1 cellular context compared by ENCODE assay signal in the genomic region with DNA sequence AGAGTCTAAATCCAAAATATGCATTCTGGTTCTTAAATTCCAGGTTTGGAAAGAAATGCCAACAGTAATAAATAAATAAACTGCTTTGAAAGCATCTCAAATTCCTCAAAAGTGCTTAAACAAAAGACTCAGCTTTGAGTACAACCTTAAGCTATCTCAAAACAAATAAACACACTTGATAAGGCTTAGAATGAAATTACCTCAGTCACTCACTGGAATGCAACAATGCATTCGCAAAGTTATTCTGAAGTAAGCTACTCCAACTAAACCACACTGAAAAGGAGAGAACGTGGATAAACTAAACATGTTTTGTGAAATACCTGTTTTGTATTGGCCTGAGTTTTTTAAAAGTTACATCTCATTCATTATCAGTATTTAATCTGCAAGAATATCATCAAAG.
TF ChIP-seq lines count a peak whose summit lies in the region.

No MANE protein-coding gene starts in this region.

TF ChIP-seq in HEK293, 187 proteins besides CTCF, POLR2A, EP300 and RAD21 (continued from another document and continues in another):
- TF ChIP-seq ZSCAN18 (tag by site-specific recombination; IDR thresholded peaks at IDR 0.05), result no peak
- peak; percentile 79 for TF ChIP-seq SP7 (tag by site-specific recombination; IDR thresholded peaks at IDR 0.05)
- no peak; the same call in 1 of the 2 replicates for TF ChIP-seq ZNF324 (tag by site-specific recombination; IDR thresholded peaks at IDR 0.05)
- no peak for TF ChIP-seq ZNF830 (tag by site-specific recombination; IDR thresholded peaks at IDR 0.05; ENCODE audit: low read depth)
- TF ChIP-seq, protein P1, sequence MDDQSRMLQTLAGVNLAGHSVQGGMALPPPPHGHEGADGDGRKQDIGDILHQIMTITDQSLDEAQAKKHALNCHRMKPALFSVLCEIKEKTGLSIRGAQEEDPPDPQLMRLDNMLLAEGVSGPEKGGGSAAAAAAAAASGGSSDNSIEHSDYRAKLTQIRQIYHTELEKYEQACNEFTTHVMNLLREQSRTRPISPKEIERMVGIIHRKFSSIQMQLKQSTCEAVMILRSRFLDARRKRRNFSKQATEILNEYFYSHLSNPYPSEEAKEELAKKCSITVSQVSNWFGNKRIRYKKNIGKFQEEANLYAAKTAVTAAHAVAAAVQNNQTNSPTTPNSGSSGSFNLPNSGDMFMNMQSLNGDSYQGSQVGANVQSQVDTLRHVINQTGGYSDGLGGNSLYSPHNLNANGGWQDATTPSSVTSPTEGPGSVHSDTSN (CRISPR knock-in tag; IDR thresholded peaks at IDR 0.05), result no peak
- TF ChIP-seq ZNF211 (tag by site-specific recombination; IDR thresholded peaks at IDR 0.05; ENCODE audit: low read depth), result no peak
- TF ChIP-seq, protein P2, sequence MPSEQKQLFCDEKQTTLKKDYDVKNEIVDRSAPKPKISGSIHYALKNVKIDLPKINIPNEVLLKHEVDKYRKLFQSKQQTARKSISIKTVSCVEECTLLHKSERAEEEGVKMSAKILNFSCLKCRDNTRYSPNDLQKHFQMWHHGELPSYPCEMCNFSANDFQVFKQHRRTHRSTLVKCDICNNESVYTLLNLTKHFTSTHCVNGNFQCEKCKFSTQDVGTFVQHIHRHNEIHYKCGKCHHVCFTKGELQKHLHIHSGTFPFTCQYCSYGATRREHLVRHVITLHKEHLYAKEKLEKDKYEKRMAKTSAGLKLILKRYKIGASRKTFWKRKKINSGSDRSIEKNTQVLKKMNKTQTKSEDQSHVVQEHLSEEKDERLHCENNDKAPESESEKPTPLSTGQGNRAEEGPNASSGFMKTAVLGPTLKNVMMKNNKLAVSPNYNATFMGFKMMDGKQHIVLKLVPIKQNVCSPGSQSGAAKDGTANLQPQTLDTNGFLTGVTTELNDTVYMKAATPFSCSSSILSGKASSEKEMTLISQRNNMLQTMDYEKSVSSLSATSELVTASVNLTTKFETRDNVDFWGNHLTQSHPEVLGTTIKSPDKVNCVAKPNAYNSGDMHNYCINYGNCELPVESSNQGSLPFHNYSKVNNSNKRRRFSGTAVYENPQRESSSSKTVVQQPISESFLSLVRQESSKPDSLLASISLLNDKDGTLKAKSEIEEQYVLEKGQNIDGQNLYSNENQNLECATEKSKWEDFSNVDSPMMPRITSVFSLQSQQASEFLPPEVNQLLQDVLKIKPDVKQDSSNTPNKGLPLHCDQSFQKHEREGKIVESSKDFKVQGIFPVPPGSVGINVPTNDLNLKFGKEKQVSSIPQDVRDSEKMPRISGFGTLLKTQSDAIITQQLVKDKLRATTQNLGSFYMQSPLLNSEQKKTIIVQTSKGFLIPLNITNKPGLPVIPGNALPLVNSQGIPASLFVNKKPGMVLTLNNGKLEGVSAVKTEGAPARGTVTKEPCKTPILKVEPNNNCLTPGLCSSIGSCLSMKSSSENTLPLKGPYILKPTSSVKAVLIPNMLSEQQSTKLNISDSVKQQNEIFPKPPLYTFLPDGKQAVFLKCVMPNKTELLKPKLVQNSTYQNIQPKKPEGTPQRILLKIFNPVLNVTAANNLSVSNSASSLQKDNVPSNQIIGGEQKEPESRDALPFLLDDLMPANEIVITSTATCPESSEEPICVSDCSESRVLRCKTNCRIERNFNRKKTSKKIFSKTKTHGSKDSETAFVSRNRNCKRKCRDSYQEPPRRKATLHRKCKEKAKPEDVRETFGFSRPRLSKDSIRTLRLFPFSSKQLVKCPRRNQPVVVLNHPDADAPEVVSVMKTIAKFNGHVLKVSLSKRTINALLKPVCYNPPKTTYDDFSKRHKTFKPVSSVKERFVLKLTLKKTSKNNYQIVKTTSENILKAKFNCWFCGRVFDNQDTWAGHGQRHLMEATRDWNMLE (tag by site-specific recombination; conservative IDR thresholded peaks at IDR 0.05; ENCODE audit: low read depth), result 0 out of 2 replicates have a peak, but pooled peaks have one; percentile 23
- TF ChIP-seq HOXC10 (CRISPR knock-in tag; IDR thresholded peaks at IDR 0.05), result no peak
- no peak for TF ChIP-seq BCL11B (tag by site-specific recombination; IDR thresholded peaks at IDR 0.05; ENCODE audit: low read depth)
- TF ChIP-seq ZNF223 (tag by site-specific recombination; IDR thresholded peaks at IDR 0.05), result no peak
- TF ChIP-seq ZNF311 (tag by site-specific recombination; IDR thresholded peaks at IDR 0.05; ENCODE audit: borderline replicate concordance), result no peak
- TF ChIP-seq KLF10 (tag by site-specific recombination; IDR thresholded peaks at IDR 0.05), result peak; percentile 76
- TF ChIP-seq ZBTB49 (tag by site-specific recombination; IDR thresholded peaks at IDR 0.05; ENCODE audit: low read depth), result no peak
- TF ChIP-seq FEZF1 (tag by site-specific recombination; IDR thresholded peaks at IDR 0.05), result peak; percentile 91
- no peak for TF ChIP-seq ZNF660 (tag by site-specific recombination; IDR thresholded peaks at IDR 0.05)
- no peak for TF ChIP-seq ZNF302 (tag by site-specific recombination; IDR thresholded peaks at IDR 0.05; ENCODE audit: low read depth)
- TF ChIP-seq ZNF792 (tag by site-specific recombination; IDR thresholded peaks at IDR 0.05), result no peak
- TF ChIP-seq ZNF155 (tag by site-specific recombination; IDR thresholded peaks at IDR 0.05), result no peak
- no peak for TF ChIP-seq ZNF48 (tag by site-specific recombination; IDR thresholded peaks at IDR 0.05)
- no peak for TF ChIP-seq ZNF561 (tag by site-specific recombination; IDR thresholded peaks at IDR 0.05; ENCODE audit: borderline replicate concordance)
- TF ChIP-seq, protein P3, sequence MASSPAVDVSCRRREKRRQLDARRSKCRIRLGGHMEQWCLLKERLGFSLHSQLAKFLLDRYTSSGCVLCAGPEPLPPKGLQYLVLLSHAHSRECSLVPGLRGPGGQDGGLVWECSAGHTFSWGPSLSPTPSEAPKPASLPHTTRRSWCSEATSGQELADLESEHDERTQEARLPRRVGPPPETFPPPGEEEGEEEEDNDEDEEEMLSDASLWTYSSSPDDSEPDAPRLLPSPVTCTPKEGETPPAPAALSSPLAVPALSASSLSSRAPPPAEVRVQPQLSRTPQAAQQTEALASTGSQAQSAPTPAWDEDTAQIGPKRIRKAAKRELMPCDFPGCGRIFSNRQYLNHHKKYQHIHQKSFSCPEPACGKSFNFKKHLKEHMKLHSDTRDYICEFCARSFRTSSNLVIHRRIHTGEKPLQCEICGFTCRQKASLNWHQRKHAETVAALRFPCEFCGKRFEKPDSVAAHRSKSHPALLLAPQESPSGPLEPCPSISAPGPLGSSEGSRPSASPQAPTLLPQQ (tag by site-specific recombination; IDR thresholded peaks at IDR 0.05), result peak; percentile 80
- TF ChIP-seq ZFP37 (tag by site-specific recombination; IDR thresholded peaks at IDR 0.05), result no peak
- no peak for TF ChIP-seq ZBTB11 (tag by site-specific recombination; conservative IDR thresholded peaks at IDR 0.05; ENCODE audit: low read depth)
- peak; percentile 85 for TF ChIP-seq ZNF639 (tag by site-specific recombination; IDR thresholded peaks at IDR 0.05)
- TF ChIP-seq ZNF529 (tag by site-specific recombination; IDR thresholded peaks at IDR 0.05; ENCODE audit: insufficient replicate concordance), result peak; percentile 5
- no peak for TF ChIP-seq ZBTB48 (tag by site-specific recombination; IDR thresholded peaks at IDR 0.05)
- no peak for TF ChIP-seq EGR2 (tag by site-specific recombination; IDR thresholded peaks at IDR 0.05; ENCODE audit: low read depth)
- TF ChIP-seq ZNF133 (tag by site-specific recombination; IDR thresholded peaks at IDR 0.05), result no peak
- no peak for TF ChIP-seq SP3 (tag by site-specific recombination; IDR thresholded peaks at IDR 0.05)
- no peak; the same call in 1 of the 2 replicates for TF ChIP-seq ZNF449 (tag by site-specific recombination; IDR thresholded peaks at IDR 0.05)
- no peak for TF ChIP-seq ZNF239 (tag by site-specific recombination; IDR thresholded peaks at IDR 0.05)
- no peak for TF ChIP-seq GLI4 (tag by site-specific recombination; IDR thresholded peaks at IDR 0.05)
- TF ChIP-seq ZNF747 (tag by site-specific recombination; IDR thresholded peaks at IDR 0.05), result no peak
- TF ChIP-seq, protein P4, sequence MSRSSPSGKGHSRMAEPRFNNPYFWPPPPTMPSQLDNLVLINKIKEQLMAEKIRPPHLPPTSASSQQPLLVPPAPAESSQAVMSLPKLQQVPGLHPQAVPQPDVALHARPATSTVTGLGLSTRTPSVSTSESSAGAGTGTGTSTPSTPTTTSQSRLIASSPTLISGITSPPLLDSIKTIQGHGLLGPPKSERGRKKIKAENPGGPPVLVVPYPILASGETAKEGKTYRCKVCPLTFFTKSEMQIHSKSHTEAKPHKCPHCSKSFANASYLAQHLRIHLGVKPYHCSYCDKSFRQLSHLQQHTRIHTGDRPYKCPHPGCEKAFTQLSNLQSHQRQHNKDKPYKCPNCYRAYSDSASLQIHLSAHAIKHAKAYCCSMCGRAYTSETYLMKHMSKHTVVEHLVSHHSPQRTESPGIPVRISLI (tag by site-specific recombination; IDR thresholded peaks at IDR 0.05), result no peak
- TF ChIP-seq ZNF654 (tag by site-specific recombination; IDR thresholded peaks at IDR 0.05; ENCODE audit: low read depth), result no peak
- TF ChIP-seq RBAK (tag by site-specific recombination; IDR thresholded peaks at IDR 0.05), result no peak
